Comparison of ENCODE assay signal across 1 cellular context in the genomic region with DNA sequence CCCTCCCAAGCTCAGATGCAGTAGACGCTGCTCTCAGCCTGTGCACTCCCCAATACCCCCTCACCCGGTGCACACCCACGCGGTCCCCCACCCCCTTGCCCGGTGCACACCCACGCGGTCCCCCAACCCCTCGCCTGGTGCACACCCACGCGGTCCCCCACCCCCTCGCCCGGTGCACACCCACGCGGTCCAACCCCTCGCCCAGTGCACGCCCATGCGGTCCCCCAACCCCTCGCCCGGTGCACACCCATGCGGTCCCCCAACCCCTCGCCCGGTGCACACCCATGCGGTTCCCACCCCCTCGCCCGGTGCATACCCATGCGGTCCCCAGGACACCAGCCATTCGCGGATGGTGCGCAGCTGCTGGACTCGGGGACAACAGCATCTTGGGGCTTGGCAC.
TF ChIP-seq lines count a peak whose summit lies in the region.

No MANE protein-coding gene starts in this region.

TF ChIP-seq in GM12878, 131 proteins besides CTCF, POLR2A, EP300 and RAD21:
- TF ChIP-seq POLR2AphosphoS5 (IDR thresholded peaks at IDR 0.05; ENCODE audit: low read length): 0 out of 2 replicates have a peak, but pooled peaks have one; percentile 28
- no peak for TF ChIP-seq CEBPB (IDR thresholded peaks at IDR 0.05; ENCODE audit: borderline replicate concordance in 1 of 2, low read depth in 2 of 2, low read length in 2 of 2)
